In the genomic region with DNA sequence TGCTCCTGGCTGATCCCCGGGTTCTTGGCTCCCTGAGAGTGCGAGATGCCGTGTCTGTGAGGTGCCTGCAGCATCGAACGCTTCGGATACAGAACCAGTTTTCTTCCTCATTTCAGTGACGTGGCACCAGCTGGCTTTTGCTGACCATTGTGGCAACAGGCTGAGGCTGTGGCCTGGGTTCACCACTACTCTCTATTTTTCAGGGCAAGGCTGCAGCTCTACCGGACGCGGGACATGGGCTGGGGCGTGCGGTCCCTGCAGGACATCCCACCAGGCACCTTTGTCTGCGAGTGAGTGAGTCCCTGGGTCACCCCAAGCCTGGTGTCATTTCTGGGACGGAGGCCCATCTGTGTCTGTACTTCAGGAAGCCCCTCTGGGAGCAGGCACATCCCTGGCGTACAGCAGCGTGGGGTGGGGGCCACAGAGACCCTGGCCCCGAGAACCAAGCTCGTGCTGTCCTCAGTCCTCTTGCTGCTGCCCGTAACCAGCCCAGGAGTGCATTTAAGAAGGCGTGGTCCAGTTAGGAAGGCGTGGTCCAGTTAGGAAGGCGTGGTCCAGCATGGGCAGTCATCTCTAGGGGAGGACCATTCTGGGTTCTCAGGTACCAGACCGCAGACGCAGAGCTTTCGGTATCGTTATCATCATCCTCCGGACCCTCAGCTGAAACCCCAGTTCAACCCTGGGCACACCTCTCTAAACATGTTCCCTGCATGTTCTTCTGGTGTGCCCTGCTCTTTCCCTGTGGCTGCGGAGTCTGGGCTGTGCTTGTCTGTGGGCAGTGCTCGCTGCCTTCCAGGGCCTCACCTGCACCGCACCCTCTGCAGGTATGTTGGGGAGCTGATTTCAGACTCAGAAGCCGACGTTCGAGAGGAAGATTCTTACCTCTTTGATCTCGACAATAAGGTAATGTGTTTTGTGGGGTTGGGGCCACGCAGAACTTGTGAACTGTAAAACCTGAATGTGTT, we compare ENCODE assay signal across 1 cellular context.
TF ChIP-seq lines count a peak whose summit lies in the region.

No MANE protein-coding gene starts in this region.

TF ChIP-seq in GM12878, 131 proteins besides CTCF, POLR2A, EP300 and RAD21:
- TF ChIP-seq, protein P1, sequence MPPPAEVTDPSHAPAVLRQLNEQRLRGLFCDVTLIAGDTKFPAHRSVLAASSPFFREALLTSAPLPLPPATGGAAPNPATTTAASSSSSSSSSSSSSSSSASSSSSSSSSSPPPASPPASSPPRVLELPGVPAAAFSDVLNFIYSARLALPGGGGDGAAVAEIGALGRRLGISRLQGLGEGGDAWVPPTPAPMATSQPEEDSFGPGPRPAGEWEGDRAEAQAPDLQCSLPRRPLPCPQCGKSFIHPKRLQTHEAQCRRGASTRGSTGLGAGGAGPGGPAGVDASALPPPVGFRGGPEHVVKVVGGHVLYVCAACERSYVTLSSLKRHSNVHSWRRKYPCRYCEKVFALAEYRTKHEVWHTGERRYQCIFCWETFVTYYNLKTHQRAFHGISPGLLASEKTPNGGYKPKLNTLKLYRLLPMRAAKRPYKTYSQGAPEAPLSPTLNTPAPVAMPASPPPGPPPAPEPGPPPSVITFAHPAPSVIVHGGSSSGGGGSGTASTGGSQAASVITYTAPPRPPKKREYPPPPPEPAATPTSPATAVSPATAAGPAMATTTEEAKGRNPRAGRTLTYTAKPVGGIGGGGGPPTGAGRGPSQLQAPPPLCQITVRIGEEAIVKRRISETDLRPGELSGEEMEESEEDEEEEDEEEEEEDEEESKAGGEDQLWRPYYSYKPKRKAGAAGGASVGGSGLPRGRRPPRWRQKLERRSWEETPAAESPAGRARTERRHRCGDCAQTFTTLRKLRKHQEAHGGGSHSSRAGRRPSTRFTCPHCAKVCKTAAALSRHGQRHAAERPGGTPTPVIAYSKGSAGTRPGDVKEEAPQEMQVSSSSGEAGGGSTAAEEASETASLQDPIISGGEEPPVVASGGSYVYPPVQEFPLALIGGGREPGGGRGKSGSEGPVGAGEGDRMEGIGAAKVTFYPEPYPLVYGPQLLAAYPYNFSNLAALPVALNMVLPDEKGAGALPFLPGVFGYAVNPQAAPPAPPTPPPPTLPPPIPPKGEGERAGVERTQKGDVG (CRISPR knock-in tag; IDR thresholded peaks at IDR 0.05) = no peak
- TF ChIP-seq TAF1 (IDR thresholded peaks at IDR 0.05; ENCODE audit: borderline replicate concordance, low read depth, low read length) (no peak), ZNF274 (IDR thresholded peaks at IDR 0.05; ENCODE audit: insufficient read depth, insufficient read length) (no peak), ZNF24 (IDR thresholded peaks at IDR 0.05) (no peak), PAX5 (IDR thresholded peaks at IDR 0.05; ENCODE audit: borderline replicate concordance, low read depth, low read length) (no peak), BACH1 (IDR thresholded peaks at IDR 0.05; ENCODE audit: borderline replicate concordance) (no peak)
- TF ChIP-seq, protein P2, sequence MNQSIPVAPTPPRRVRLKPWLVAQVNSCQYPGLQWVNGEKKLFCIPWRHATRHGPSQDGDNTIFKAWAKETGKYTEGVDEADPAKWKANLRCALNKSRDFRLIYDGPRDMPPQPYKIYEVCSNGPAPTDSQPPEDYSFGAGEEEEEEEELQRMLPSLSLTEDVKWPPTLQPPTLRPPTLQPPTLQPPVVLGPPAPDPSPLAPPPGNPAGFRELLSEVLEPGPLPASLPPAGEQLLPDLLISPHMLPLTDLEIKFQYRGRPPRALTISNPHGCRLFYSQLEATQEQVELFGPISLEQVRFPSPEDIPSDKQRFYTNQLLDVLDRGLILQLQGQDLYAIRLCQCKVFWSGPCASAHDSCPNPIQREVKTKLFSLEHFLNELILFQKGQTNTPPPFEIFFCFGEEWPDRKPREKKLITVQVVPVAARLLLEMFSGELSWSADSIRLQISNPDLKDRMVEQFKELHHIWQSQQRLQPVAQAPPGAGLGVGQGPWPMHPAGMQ (IDR thresholded peaks at IDR 0.05; ENCODE audit: borderline replicate concordance) = no peak
- TF ChIP-seq, protein P3, sequence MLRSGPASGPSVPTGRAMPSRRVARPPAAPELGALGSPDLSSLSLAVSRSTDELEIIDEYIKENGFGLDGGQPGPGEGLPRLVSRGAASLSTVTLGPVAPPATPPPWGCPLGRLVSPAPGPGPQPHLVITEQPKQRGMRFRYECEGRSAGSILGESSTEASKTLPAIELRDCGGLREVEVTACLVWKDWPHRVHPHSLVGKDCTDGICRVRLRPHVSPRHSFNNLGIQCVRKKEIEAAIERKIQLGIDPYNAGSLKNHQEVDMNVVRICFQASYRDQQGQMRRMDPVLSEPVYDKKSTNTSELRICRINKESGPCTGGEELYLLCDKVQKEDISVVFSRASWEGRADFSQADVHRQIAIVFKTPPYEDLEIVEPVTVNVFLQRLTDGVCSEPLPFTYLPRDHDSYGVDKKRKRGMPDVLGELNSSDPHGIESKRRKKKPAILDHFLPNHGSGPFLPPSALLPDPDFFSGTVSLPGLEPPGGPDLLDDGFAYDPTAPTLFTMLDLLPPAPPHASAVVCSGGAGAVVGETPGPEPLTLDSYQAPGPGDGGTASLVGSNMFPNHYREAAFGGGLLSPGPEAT (IDR thresholded peaks at IDR 0.05; ENCODE audit: low read depth) = no peak
TF ChIP-seq in GM12878: peak in this region for 0.
